31 cellular contexts compared by ENCODE assay signal in genomic region chr9:136459425-136459824, GRCh38.
"Had no signal": no experiment of that assay in that cellular context is flagged by ENCODE, and none has a peak within 500 bp of the region (broad histone marks: within the 10 kb centered on the region; RNA-seq: fewer than 3 reads in every experiment).

No MANE protein-coding gene starts in this region.

- H3K4me3 ChIP-seq: adrenal gland, ascending aorta, breast epithelium, cardiac muscle cell, colonic mucosa, esophagus squamous epithelium, gastroesophageal sphincter had no signal

- ATAC-seq: activated CD4-positive, alpha-beta T cell treated with anti-CD3 and anti-CD28 coated beads for 36 hours; activated CD8-positive, alpha-beta memory T cell treated with anti-CD3 and anti-CD28 coated beads, Interleukin-2, amount 10 ng/mL, durations not matched to agents 7 days and 5 days; activated CD8-positive, alpha-beta T cell treated with anti-CD3 and anti-CD28 coated beads, Interleukin-2, amount 10 ng/mL, durations not matched to agents 7 days and 5 days; activated naive CD8-positive, alpha-beta T cell treated with anti-CD3 and anti-CD28 coated beads, Interleukin-2, amount 50 U/mL, for 24 hours; gastroesophageal sphincter had no signal

- H3K4me3 Mint-ChIP-seq: activated CD4-positive, alpha-beta memory T cell treated with anti-CD3 and anti-CD28 coated beads for 36 hours; activated CD4-positive, alpha-beta T cell treated with anti-CD3 and anti-CD28 coated beads for 36 hours; activated CD4-positive, alpha-beta T cell treated with anti-CD3 and anti-CD28 coated beads, Interleukin-2, amount 10 ng/mL, durations not matched to agents 24 days and 14 days; activated CD8-positive, alpha-beta memory T cell treated with anti-CD3 and anti-CD28 coated beads, Interleukin-2, amount 10 ng/mL, durations not matched to agents 7 days and 5 days; activated CD8-positive, alpha-beta T cell treated with anti-CD3 and anti-CD28 coated beads, Interleukin-2, amount 10 ng/mL, durations not matched to agents 7 days and 5 days; activated naive CD4-positive, alpha-beta T cell treated with anti-CD3 and anti-CD28 coated beads for 36 hours; activated naive CD4-positive, alpha-beta T cell treated with anti-CD3 and anti-CD28 coated beads, Interleukin-2, amount 50 U/mL, for 24 hours; activated naive CD8-positive, alpha-beta T cell treated with anti-CD3 and anti-CD28 coated beads for 36 hours; activated naive CD8-positive, alpha-beta T cell treated with anti-CD3 and anti-CD28 coated beads, Interleukin-2, amount 50 U/mL, for 24 hours; activated T-helper 1 cell treated with anti-CD3 and anti-CD28 coated beads, Interleukin-12 subunit alpha, Interleukin-12 subunit beta, Interleukin-2, Interleukin-4 antibody, amounts not matched to agents 30 ng/mL and 10 ng/mL and 1 ng/mL, durations not matched to agents 14 hours and 24 hours and 36 hours; brain had no signal

- H3K27me3 Mint-ChIP-seq: activated CD4-positive, alpha-beta memory T cell treated with anti-CD3 and anti-CD28 coated beads for 36 hours; activated CD4-positive, alpha-beta T cell treated with anti-CD3 and anti-CD28 coated beads for 36 hours; activated CD4-positive, alpha-beta T cell treated with anti-CD3 and anti-CD28 coated beads, Interleukin-2, amount 10 ng/mL, durations not matched to agents 24 days and 14 days; activated CD8-positive, alpha-beta memory T cell treated with anti-CD3 and anti-CD28 coated beads, Interleukin-2, amount 10 ng/mL, durations not matched to agents 7 days and 5 days; activated naive CD4-positive, alpha-beta T cell treated with anti-CD3 and anti-CD28 coated beads, Interleukin-2, amount 50 U/mL, for 24 hours; activated naive CD8-positive, alpha-beta T cell treated with anti-CD3 and anti-CD28 coated beads for 36 hours; activated naive CD8-positive, alpha-beta T cell treated with anti-CD3 and anti-CD28 coated beads, Interleukin-2, amount 50 U/mL, for 24 hours; brain had no signal

- H3K4me1 ChIP-seq: ascending aorta, breast epithelium, colonic mucosa, esophagus squamous epithelium, gastroesophageal sphincter had no signal

- H3K27me3 ChIP-seq: adrenal gland, ascending aorta, breast epithelium, cardiac muscle cell, colonic mucosa, esophagus squamous epithelium, gastroesophageal sphincter had no signal

- DNase-seq: activated CD4-positive, alpha-beta memory T cell treated with anti-CD3 and anti-CD28 coated beads for 36 hours; activated CD4-positive, alpha-beta T cell treated with anti-CD3 and anti-CD28 coated beads for 36 hours; activated CD4-positive, alpha-beta T cell treated with anti-CD3 and anti-CD28 coated beads, Interleukin-2, amount 10 ng/mL, durations not matched to agents 24 days and 14 days; activated CD4-positive, CD25-positive, alpha-beta regulatory T cell; activated CD4-positive, CD25-positive, alpha-beta regulatory T cell treated with anti-CD3 and anti-CD28 coated beads, Interleukin-2, amount 50 U/mL, for 72 hours; activated CD8-positive, alpha-beta memory T cell treated with anti-CD3 and anti-CD28 coated beads, Interleukin-2, amount 10 ng/mL, durations not matched to agents 7 days and 5 days; activated CD8-positive, alpha-beta memory T cell treated with anti-CD3 and anti-CD28 coated beads, Interleukin-2, amount 50 U/mL, for 4 hours; activated CD8-positive, alpha-beta T cell treated with anti-CD3 and anti-CD28 coated beads, Interleukin-2, amount 10 ng/mL, durations not matched to agents 7 days and 5 days; activated effector memory CD4-positive, alpha-beta T cell treated with anti-CD3 and anti-CD28 coated beads, Interleukin-2, amount 50 U/mL, for 16 hours; activated naive CD4-positive, alpha-beta T cell treated with anti-CD3 and anti-CD28 coated beads for 36 hours; activated naive CD8-positive, alpha-beta T cell treated with anti-CD3 and anti-CD28 coated beads for 36 hours; activated naive CD8-positive, alpha-beta T cell treated with anti-CD3 and anti-CD28 coated beads, Interleukin-2, amount 50 U/mL, for 24 hours; activated T-cell treated with anti-CD3 and anti-CD28 coated beads, Interleukin-2, amount 50 U/mL, for 1 hour; activated T-cell treated with anti-CD3 and anti-CD28 coated beads, Interleukin-2, amount 50 U/mL, for 48 hours; adrenal gland; central memory CD4-positive, alpha-beta T cell; cerebellar nuclear complex; colonic mucosa; effector CD8-positive, alpha-beta T cell; esophagus squamous epithelium; foreskin melanocyte; T-helper 2 cell had no signal

- H3K9me3 ChIP-seq: adrenal gland, ascending aorta, breast epithelium, colonic mucosa, esophagus squamous epithelium, gastroesophageal sphincter had no signal

- H3K4me1 Mint-ChIP-seq: activated CD4-positive, alpha-beta T cell treated with anti-CD3 and anti-CD28 coated beads for 36 hours; activated CD4-positive, alpha-beta T cell treated with anti-CD3 and anti-CD28 coated beads, Interleukin-2, amount 10 ng/mL, durations not matched to agents 24 days and 14 days; activated CD8-positive, alpha-beta memory T cell treated with anti-CD3 and anti-CD28 coated beads, Interleukin-2, amount 10 ng/mL, durations not matched to agents 7 days and 5 days; activated naive CD4-positive, alpha-beta T cell treated with anti-CD3 and anti-CD28 coated beads, Interleukin-2, amount 50 U/mL, for 24 hours; activated naive CD8-positive, alpha-beta T cell treated with anti-CD3 and anti-CD28 coated beads for 36 hours; activated naive CD8-positive, alpha-beta T cell treated with anti-CD3 and anti-CD28 coated beads, Interleukin-2, amount 50 U/mL, for 24 hours; brain had no signal

- H3K9me3 Mint-ChIP-seq: activated CD4-positive, alpha-beta memory T cell treated with anti-CD3 and anti-CD28 coated beads for 36 hours; activated CD4-positive, alpha-beta T cell treated with anti-CD3 and anti-CD28 coated beads, Interleukin-2, amount 10 ng/mL, durations not matched to agents 24 days and 14 days; activated naive CD4-positive, alpha-beta T cell treated with anti-CD3 and anti-CD28 coated beads for 36 hours; activated naive CD4-positive, alpha-beta T cell treated with anti-CD3 and anti-CD28 coated beads, Interleukin-2, amount 50 U/mL, for 24 hours; activated naive CD8-positive, alpha-beta T cell treated with anti-CD3 and anti-CD28 coated beads for 36 hours; activated naive CD8-positive, alpha-beta T cell treated with anti-CD3 and anti-CD28 coated beads, Interleukin-2, amount 50 U/mL, for 24 hours; activated T-helper 1 cell treated with anti-CD3 and anti-CD28 coated beads, Interleukin-12 subunit alpha, Interleukin-12 subunit beta, Interleukin-2, Interleukin-4 antibody, amounts not matched to agents 30 ng/mL and 10 ng/mL and 1 ng/mL, durations not matched to agents 14 hours and 24 hours and 36 hours; activated T-helper 2 cell treated with anti-CD3 and anti-CD28 coated beads, Interferon-gamma antibody, Interleukin-2, Interleukin-4, amounts not matched to agents 10 μg/mL and 5 μg/mL and 100 μg/mL, durations not matched to agents 14 hours and 24 hours and 36 hours; brain had no signal

- H3K27ac Mint-ChIP-seq: activated CD4-positive, alpha-beta memory T cell treated with anti-CD3 and anti-CD28 coated beads for 36 hours; activated CD4-positive, alpha-beta T cell treated with anti-CD3 and anti-CD28 coated beads for 36 hours; activated CD4-positive, alpha-beta T cell treated with anti-CD3 and anti-CD28 coated beads, Interleukin-2, amount 10 ng/mL, durations not matched to agents 24 days and 14 days; activated CD8-positive, alpha-beta memory T cell treated with anti-CD3 and anti-CD28 coated beads, Interleukin-2, amount 10 ng/mL, durations not matched to agents 7 days and 5 days; activated CD8-positive, alpha-beta T cell treated with anti-CD3 and anti-CD28 coated beads, Interleukin-2, amount 10 ng/mL, durations not matched to agents 7 days and 5 days; activated naive CD4-positive, alpha-beta T cell treated with anti-CD3 and anti-CD28 coated beads for 36 hours; activated naive CD4-positive, alpha-beta T cell treated with anti-CD3 and anti-CD28 coated beads, Interleukin-2, amount 50 U/mL, for 24 hours; activated naive CD8-positive, alpha-beta T cell treated with anti-CD3 and anti-CD28 coated beads for 36 hours; activated naive CD8-positive, alpha-beta T cell treated with anti-CD3 and anti-CD28 coated beads, Interleukin-2, amount 50 U/mL, for 24 hours; activated T-helper 1 cell treated with anti-CD3 and anti-CD28 coated beads, Interleukin-12 subunit alpha, Interleukin-12 subunit beta, Interleukin-2, Interleukin-4 antibody, amounts not matched to agents 30 ng/mL and 10 ng/mL and 1 ng/mL, durations not matched to agents 14 hours and 24 hours and 36 hours; activated T-helper 2 cell treated with anti-CD3 and anti-CD28 coated beads, Interferon-gamma antibody, Interleukin-2, Interleukin-4, amounts not matched to agents 10 μg/mL and 5 μg/mL and 100 μg/mL, durations not matched to agents 14 hours and 24 hours and 36 hours; brain had no signal

- H3K27ac ChIP-seq: adrenal gland, ascending aorta, breast epithelium, cardiac muscle cell, colonic mucosa, epithelial cell of prostate, esophagus squamous epithelium, gastroesophageal sphincter had no signal
